Comparison of ENCODE assay signal across 1 cellular context in genomic region chr20:43563429-43563828, GRCh38.
TF ChIP-seq lines count a peak whose summit lies in the region.

No MANE protein-coding gene starts in this region.

TF ChIP-seq in HCT116, 20 proteins besides CTCF, POLR2A, EP300 and RAD21:
- no peak for TF ChIP-seq TCF7L2 (IDR thresholded peaks at IDR 0.05; ENCODE audit: borderline replicate concordance, extremely low read depth, insufficient read depth, insufficient read length)
- no peak for TF ChIP-seq ZBTB33 (IDR thresholded peaks at IDR 0.05; ENCODE audit: extremely low read depth, insufficient replicate concordance, low read length)
- no peak for TF ChIP-seq CBX3 (IDR thresholded peaks at IDR 0.05; ENCODE audit: low read depth)
- TF ChIP-seq ATF3 (IDR thresholded peaks at IDR 0.05): no peak
- no peak for TF ChIP-seq ELF1 (IDR thresholded peaks at IDR 0.05; ENCODE audit: borderline replicate concordance, low read depth)
- TF ChIP-seq JUND (IDR thresholded peaks at IDR 0.05): no peak
- TF ChIP-seq, protein P1, sequence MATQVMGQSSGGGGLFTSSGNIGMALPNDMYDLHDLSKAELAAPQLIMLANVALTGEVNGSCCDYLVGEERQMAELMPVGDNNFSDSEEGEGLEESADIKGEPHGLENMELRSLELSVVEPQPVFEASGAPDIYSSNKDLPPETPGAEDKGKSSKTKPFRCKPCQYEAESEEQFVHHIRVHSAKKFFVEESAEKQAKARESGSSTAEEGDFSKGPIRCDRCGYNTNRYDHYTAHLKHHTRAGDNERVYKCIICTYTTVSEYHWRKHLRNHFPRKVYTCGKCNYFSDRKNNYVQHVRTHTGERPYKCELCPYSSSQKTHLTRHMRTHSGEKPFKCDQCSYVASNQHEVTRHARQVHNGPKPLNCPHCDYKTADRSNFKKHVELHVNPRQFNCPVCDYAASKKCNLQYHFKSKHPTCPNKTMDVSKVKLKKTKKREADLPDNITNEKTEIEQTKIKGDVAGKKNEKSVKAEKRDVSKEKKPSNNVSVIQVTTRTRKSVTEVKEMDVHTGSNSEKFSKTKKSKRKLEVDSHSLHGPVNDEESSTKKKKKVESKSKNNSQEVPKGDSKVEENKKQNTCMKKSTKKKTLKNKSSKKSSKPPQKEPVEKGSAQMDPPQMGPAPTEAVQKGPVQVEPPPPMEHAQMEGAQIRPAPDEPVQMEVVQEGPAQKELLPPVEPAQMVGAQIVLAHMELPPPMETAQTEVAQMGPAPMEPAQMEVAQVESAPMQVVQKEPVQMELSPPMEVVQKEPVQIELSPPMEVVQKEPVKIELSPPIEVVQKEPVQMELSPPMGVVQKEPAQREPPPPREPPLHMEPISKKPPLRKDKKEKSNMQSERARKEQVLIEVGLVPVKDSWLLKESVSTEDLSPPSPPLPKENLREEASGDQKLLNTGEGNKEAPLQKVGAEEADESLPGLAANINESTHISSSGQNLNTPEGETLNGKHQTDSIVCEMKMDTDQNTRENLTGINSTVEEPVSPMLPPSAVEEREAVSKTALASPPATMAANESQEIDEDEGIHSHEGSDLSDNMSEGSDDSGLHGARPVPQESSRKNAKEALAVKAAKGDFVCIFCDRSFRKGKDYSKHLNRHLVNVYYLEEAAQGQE (IDR thresholded peaks at IDR 0.05; ENCODE audit: low read depth): no peak
- TF ChIP-seq POLR2AphosphoS5 (IDR thresholded peaks at IDR 0.05; ENCODE audit: low read depth, low read length): no peak
- TF ChIP-seq EGR1 (IDR thresholded peaks at IDR 0.05; ENCODE audit: low read depth): no peak
- no peak for TF ChIP-seq YY1 (IDR thresholded peaks at IDR 0.05; ENCODE audit: extremely low read depth, insufficient replicate concordance, low read depth, low read length)
- no peak for TF ChIP-seq SRF (IDR thresholded peaks at IDR 0.05; ENCODE audit: low read depth)
- TF ChIP-seq SIN3A (IDR thresholded peaks at IDR 0.05; ENCODE audit: low read depth): no peak
- no peak for TF ChIP-seq EZH2 (IDR thresholded peaks at IDR 0.05)
- no peak for TF ChIP-seq SP1 (IDR thresholded peaks at IDR 0.05; ENCODE audit: low read depth)
- TF ChIP-seq ZNF274 (IDR thresholded peaks at IDR 0.05; ENCODE audit: low read depth, low read length): no peak
- TF ChIP-seq CEBPB (IDR thresholded peaks at IDR 0.05; ENCODE audit: low read depth): no peak
- no peak for TF ChIP-seq EZH2phosphoT487 (IDR thresholded peaks at IDR 0.05; ENCODE audit: borderline replicate concordance)
- TF ChIP-seq, protein P2, sequence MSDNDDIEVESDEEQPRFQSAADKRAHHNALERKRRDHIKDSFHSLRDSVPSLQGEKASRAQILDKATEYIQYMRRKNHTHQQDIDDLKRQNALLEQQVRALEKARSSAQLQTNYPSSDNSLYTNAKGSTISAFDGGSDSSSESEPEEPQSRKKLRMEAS (IDR thresholded peaks at IDR 0.05): no peak
- TF ChIP-seq FOSL1 (IDR thresholded peaks at IDR 0.05; ENCODE audit: low read depth): no peak
- no peak for TF ChIP-seq ZFX (IDR thresholded peaks at IDR 0.05)
TF ChIP-seq in HCT116: peak in this region for 0.
